In the genomic region with DNA sequence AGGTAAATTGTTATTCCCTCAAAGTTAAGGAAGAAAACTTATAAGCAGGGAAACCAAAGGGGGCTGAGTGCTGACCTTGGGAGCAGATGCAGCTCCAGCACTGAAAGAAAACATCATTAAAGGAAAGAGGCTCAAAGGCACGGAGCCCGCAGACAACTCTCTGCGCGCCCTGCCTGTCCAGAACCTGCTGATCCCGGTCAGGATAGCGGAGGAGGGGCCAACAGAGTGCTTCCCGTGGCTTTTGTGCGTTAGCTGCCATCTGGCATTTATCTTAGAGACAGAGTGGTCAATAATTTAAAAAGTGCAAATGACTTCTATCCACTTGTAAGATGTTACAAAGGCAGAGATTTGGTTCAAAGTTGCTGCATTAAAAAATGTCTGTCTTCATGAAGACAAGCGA, we compare ENCODE assay signal across 2 cellular contexts.
TF ChIP-seq lines count a peak whose summit lies in the region.

No MANE protein-coding gene starts in this region.

TF ChIP-seq in GM23338, 12 proteins besides CTCF, POLR2A, EP300 and RAD21 (continued from another document):
- TF ChIP-seq, protein P1, sequence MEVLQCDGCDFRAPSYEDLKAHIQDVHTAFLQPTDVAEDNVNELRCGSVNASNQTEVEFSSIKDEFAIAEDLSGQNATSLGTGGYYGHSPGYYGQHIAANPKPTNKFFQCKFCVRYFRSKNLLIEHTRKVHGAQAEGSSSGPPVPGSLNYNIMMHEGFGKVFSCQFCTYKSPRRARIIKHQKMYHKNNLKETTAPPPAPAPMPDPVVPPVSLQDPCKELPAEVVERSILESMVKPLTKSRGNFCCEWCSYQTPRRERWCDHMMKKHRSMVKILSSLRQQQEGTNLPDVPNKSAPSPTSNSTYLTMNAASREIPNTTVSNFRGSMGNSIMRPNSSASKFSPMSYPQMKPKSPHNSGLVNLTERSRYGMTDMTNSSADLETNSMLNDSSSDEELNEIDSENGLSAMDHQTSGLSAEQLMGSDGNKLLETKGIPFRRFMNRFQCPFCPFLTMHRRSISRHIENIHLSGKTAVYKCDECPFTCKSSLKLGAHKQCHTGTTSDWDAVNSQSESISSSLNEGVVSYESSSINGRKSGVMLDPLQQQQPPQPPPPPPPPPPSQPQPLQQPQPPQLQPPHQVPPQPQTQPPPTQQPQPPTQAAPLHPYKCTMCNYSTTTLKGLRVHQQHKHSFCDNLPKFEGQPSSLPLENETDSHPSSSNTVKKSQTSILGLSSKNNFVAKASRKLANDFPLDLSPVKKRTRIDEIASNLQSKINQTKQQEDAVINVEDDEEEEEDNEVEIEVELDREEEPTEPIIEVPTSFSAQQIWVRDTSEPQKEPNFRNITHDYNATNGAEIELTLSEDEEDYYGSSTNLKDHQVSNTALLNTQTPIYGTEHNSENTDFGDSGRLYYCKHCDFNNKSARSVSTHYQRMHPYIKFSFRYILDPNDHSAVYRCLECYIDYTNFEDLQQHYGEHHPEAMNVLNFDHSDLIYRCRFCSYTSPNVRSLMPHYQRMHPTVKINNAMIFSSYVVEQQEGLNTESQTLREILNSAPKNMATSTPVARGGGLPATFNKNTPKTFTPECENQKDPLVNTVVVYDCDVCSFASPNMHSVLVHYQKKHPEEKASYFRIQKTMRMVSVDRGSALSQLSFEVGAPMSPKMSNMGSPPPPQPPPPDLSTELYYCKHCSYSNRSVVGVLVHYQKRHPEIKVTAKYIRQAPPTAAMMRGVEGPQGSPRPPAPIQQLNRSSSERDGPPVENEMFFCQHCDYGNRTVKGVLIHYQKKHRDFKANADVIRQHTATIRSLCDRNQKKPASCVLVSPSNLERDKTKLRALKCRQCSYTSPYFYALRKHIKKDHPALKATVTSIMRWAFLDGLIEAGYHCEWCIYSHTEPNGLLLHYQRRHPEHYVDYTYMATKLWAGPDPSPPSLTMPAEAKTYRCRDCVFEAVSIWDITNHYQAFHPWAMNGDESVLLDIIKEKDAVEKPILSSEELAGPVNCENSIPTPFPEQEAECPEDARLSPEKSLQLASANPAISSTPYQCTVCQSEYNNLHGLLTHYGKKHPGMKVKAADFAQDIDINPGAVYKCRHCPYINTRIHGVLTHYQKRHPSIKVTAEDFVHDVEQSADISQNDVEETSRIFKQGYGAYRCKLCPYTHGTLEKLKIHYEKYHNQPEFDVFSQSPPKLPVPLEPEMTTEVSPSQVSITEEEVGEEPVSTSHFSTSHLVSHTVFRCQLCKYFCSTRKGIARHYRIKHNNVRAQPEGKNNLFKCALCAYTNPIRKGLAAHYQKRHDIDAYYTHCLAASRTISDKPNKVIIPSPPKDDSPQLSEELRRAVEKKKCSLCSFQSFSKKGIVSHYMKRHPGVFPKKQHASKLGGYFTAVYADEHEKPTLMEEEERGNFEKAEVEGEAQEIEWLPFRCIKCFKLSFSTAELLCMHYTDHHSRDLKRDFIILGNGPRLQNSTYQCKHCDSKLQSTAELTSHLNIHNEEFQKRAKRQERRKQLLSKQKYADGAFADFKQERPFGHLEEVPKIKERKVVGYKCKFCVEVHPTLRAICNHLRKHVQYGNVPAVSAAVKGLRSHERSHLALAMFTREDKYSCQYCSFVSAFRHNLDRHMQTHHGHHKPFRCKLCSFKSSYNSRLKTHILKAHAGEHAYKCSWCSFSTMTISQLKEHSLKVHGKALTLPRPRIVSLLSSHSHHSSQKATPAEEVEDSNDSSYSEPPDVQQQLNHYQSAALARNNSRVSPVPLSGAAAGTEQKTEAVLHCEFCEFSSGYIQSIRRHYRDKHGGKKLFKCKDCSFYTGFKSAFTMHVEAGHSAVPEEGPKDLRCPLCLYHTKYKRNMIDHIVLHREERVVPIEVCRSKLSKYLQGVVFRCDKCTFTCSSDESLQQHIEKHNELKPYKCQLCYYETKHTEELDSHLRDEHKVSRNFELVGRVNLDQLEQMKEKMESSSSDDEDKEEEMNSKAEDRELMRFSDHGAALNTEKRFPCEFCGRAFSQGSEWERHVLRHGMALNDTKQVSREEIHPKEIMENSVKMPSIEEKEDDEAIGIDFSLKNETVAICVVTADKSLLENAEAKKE (CRISPR knock-in tag; IDR thresholded peaks at IDR 0.05): no peak
- TF ChIP-seq, protein P2, sequence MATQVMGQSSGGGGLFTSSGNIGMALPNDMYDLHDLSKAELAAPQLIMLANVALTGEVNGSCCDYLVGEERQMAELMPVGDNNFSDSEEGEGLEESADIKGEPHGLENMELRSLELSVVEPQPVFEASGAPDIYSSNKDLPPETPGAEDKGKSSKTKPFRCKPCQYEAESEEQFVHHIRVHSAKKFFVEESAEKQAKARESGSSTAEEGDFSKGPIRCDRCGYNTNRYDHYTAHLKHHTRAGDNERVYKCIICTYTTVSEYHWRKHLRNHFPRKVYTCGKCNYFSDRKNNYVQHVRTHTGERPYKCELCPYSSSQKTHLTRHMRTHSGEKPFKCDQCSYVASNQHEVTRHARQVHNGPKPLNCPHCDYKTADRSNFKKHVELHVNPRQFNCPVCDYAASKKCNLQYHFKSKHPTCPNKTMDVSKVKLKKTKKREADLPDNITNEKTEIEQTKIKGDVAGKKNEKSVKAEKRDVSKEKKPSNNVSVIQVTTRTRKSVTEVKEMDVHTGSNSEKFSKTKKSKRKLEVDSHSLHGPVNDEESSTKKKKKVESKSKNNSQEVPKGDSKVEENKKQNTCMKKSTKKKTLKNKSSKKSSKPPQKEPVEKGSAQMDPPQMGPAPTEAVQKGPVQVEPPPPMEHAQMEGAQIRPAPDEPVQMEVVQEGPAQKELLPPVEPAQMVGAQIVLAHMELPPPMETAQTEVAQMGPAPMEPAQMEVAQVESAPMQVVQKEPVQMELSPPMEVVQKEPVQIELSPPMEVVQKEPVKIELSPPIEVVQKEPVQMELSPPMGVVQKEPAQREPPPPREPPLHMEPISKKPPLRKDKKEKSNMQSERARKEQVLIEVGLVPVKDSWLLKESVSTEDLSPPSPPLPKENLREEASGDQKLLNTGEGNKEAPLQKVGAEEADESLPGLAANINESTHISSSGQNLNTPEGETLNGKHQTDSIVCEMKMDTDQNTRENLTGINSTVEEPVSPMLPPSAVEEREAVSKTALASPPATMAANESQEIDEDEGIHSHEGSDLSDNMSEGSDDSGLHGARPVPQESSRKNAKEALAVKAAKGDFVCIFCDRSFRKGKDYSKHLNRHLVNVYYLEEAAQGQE (IDR thresholded peaks at IDR 0.05; ENCODE audit: unreplicated experiment): no peak
- TF ChIP-seq, protein P3, sequence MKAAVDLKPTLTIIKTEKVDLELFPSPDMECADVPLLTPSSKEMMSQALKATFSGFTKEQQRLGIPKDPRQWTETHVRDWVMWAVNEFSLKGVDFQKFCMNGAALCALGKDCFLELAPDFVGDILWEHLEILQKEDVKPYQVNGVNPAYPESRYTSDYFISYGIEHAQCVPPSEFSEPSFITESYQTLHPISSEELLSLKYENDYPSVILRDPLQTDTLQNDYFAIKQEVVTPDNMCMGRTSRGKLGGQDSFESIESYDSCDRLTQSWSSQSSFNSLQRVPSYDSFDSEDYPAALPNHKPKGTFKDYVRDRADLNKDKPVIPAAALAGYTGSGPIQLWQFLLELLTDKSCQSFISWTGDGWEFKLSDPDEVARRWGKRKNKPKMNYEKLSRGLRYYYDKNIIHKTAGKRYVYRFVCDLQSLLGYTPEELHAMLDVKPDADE (IDR thresholded peaks at IDR 0.05): no peak
- TF ChIP-seq EZH2phosphoT487 (IDR thresholded peaks at IDR 0.05; ENCODE audit: unreplicated experiment) (no peak), ZNF331 (CRISPR knock-in tag; IDR thresholded peaks at IDR 0.05; ENCODE audit: low read depth) (no peak)

TF ChIP-seq in endothelial cell of umbilical vein, 7 proteins besides CTCF, POLR2A, EP300 and RAD21 (continued from another document):
- TF ChIP-seq EZH2 (IDR thresholded peaks at IDR 0.05; ENCODE audit: borderline replicate concordance, low read depth, low read length, severe bottlenecking): no peak
